Comparison of ENCODE assay signal across 1 cellular context in genomic region chr11:506238-506949, GRCh38.
A peak's percentile ranks its signal among the peaks of the same experiment; 100 is the strongest.
TF ChIP-seq lines count a peak whose summit lies in the region.

No MANE protein-coding gene starts in this region.

TF ChIP-seq in K562, 482 proteins besides CTCF, POLR2A, EP300 and RAD21 (continues in another document):
- TF ChIP-seq E2F1 (CRISPR knock-in tag; IDR thresholded peaks at IDR 0.05) = 0 out of 2 replicates have a peak, but pooled peaks have one; percentile 45
- TF ChIP-seq PHF21A (IDR thresholded peaks at IDR 0.05; ENCODE audit: borderline replicate concordance, low read depth) = 0 out of 2 replicates have a peak, but pooled peaks have one; percentile 33
- peak; percentile 96; the same call in 1 of the 2 replicates for TF ChIP-seq RBM14 (IDR thresholded peaks at IDR 0.05; ENCODE audit: borderline replicate concordance, insufficient read depth, low read depth, low read length)
- TF ChIP-seq NFXL1 (CRISPR knock-in tag; IDR thresholded peaks at IDR 0.05) = 0 out of 2 replicates have a peak, but pooled peaks have one; percentile 53
- TF ChIP-seq NFE2 (IDR thresholded peaks at IDR 0.05; ENCODE audit: low read depth) = no peak
- no peak for TF ChIP-seq CEBPG (CRISPR knock-in tag; IDR thresholded peaks at IDR 0.05)
- no peak for TF ChIP-seq CEBPG (tag; conservative IDR thresholded peaks at IDR 0.05 in 1 of 2, IDR thresholded peaks at IDR 0.05 in 1 of 2)
- 0 out of 2 replicates have a peak, but pooled peaks have one; percentile 27 for TF ChIP-seq ZNF41 (CRISPR knock-in tag; conservative IDR thresholded peaks at IDR 0.05)
- TF ChIP-seq MEIS2 (IDR thresholded peaks at IDR 0.05; ENCODE audit: partially characterized antibody) = peak; percentile 66
- TF ChIP-seq PCBP2 (IDR thresholded peaks at IDR 0.05; ENCODE audit: low read depth, low read length, poor library complexity, severe bottlenecking) = no peak
- TF ChIP-seq ZNF778 (CRISPR knock-in tag; IDR thresholded peaks at IDR 0.05) = no peak
- TF ChIP-seq HDAC1 (IDR thresholded peaks at IDR 0.05) = peak in 1 of 2 experiments; percentile 91; a peak in 2 of 4 replicates
- peak; percentile 33; the same call in 1 of the 2 replicates for TF ChIP-seq CTBP1 (IDR thresholded peaks at IDR 0.05; ENCODE audit: borderline replicate concordance)
- TF ChIP-seq FOXK2 (conservative IDR thresholded peaks at IDR 0.05 in 1 of 2, IDR thresholded peaks at IDR 0.05 in 1 of 2; ENCODE audit: low read depth in 2 of 2) = peak in 1 of 2 experiments; percentile 51; a peak in 1 of 4 replicates
- peak; percentile 25 for TF ChIP-seq TAF1 (IDR thresholded peaks at IDR 0.05; ENCODE audit: control insufficient read depth, extremely low read depth, insufficient read depth, low read length, severe bottlenecking)
- peak; percentile 93 for TF ChIP-seq MYC (IDR thresholded peaks at IDR 0.05; ENCODE audit: low read depth, low read length)
- TF ChIP-seq MYC (CRISPR knock-in tag; IDR thresholded peaks at IDR 0.05; ENCODE audit: borderline replicate concordance, low read depth) = peak; percentile 96
- TF ChIP-seq PYGO2 (tag; IDR thresholded peaks at IDR 0.05) = no peak
- TF ChIP-seq SMARCE1 (IDR thresholded peaks at IDR 0.05) = peak; percentile 20; the same call in 1 of the 2 replicates
- 0 out of 2 replicates have a peak, but pooled peaks have one; percentile 9 for TF ChIP-seq CBFA2T3 (IDR thresholded peaks at IDR 0.05)
- TF ChIP-seq, protein P1, sequence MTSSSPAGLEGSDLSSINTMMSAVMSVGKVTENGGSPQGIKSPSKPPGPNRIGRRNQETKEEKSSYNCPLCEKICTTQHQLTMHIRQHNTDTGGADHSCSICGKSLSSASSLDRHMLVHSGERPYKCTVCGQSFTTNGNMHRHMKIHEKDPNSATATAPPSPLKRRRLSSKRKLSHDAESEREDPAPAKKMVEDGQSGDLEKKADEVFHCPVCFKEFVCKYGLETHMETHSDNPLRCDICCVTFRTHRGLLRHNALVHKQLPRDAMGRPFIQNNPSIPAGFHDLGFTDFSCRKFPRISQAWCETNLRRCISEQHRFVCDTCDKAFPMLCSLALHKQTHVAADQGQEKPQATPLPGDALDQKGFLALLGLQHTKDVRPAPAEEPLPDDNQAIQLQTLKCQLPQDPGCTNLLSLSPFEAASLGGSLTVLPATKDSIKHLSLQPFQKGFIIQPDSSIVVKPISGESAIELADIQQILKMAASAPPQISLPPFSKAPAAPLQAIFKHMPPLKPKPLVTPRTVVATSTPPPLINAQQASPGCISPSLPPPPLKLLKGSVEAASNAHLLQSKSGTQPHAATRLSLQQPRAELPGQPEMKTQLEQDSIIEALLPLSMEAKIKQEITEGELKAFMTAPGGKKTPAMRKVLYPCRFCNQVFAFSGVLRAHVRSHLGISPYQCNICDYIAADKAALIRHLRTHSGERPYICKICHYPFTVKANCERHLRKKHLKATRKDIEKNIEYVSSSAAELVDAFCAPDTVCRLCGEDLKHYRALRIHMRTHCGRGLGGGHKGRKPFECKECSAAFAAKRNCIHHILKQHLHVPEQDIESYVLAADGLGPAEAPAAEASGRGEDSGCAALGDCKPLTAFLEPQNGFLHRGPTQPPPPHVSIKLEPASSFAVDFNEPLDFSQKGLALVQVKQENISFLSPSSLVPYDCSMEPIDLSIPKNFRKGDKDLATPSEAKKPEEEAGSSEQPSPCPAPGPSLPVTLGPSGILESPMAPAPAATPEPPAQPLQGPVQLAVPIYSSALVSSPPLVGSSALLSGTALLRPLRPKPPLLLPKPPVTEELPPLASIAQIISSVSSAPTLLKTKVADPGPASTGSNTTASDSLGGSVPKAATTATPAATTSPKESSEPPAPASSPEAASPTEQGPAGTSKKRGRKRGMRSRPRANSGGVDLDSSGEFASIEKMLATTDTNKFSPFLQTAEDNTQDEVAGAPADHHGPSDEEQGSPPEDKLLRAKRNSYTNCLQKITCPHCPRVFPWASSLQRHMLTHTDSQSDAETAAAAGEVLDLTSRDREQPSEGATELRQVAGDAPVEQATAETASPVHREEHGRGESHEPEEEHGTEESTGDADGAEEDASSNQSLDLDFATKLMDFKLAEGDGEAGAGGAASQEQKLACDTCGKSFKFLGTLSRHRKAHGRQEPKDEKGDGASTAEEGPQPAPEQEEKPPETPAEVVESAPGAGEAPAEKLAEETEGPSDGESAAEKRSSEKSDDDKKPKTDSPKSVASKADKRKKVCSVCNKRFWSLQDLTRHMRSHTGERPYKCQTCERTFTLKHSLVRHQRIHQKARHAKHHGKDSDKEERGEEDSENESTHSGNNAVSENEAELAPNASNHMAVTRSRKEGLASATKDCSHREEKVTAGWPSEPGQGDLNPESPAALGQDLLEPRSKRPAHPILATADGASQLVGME (CRISPR knock-in tag; IDR thresholded peaks at IDR 0.05) = peak; percentile 50; the same call in 1 of the 2 replicates
- no peak for TF ChIP-seq ZBTB8A (IDR thresholded peaks at IDR 0.05; ENCODE audit: partially characterized antibody)
- peak; percentile 36 for TF ChIP-seq HNRNPLL (IDR thresholded peaks at IDR 0.05; ENCODE audit: low read depth, low read length, poor library complexity, severe bottlenecking)
- TF ChIP-seq, protein P2, sequence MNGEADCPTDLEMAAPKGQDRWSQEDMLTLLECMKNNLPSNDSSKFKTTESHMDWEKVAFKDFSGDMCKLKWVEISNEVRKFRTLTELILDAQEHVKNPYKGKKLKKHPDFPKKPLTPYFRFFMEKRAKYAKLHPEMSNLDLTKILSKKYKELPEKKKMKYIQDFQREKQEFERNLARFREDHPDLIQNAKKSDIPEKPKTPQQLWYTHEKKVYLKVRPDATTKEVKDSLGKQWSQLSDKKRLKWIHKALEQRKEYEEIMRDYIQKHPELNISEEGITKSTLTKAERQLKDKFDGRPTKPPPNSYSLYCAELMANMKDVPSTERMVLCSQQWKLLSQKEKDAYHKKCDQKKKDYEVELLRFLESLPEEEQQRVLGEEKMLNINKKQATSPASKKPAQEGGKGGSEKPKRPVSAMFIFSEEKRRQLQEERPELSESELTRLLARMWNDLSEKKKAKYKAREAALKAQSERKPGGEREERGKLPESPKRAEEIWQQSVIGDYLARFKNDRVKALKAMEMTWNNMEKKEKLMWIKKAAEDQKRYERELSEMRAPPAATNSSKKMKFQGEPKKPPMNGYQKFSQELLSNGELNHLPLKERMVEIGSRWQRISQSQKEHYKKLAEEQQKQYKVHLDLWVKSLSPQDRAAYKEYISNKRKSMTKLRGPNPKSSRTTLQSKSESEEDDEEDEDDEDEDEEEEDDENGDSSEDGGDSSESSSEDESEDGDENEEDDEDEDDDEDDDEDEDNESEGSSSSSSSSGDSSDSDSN (IDR thresholded peaks at IDR 0.05; ENCODE audit: borderline replicate concordance in 1 of 2, low read depth in 2 of 2, low read length in 2 of 2) = peak in 1 of 2 experiments; percentile 79; a peak in 2 of 4 replicates
- peak; percentile 30 for TF ChIP-seq SMAD1 (IDR thresholded peaks at IDR 0.05; ENCODE audit: low read depth, low read length, partially characterized antibody)
- TF ChIP-seq PHF8 (IDR thresholded peaks at IDR 0.05; ENCODE audit: borderline replicate concordance, low read length) = peak; percentile 72; the same call in 1 of the 2 replicates
- TF ChIP-seq HDAC2 (IDR thresholded peaks at IDR 0.05) = no peak; the same call in none of the 2 replicates
- 0 out of 2 replicates have a peak, but pooled peaks have one; percentile 21 for TF ChIP-seq ETV5 (CRISPR knock-in tag; IDR thresholded peaks at IDR 0.05; ENCODE audit: low read depth)
- peak; percentile 91 for TF ChIP-seq ATF1 (CRISPR knock-in tag; IDR thresholded peaks at IDR 0.05)
- TF ChIP-seq ATF1 (tag; IDR thresholded peaks at IDR 0.05) = peak; percentile 98
- peak; percentile 90 for TF ChIP-seq GABPB1 (CRISPR knock-in tag; IDR thresholded peaks at IDR 0.05)
- peak; percentile 96 for TF ChIP-seq NKRF (IDR thresholded peaks at IDR 0.05; ENCODE audit: borderline replicate concordance)
- TF ChIP-seq ZNF134 (CRISPR knock-in tag; conservative IDR thresholded peaks at IDR 0.05) = 0 out of 2 replicates have a peak, but pooled peaks have one; percentile 23
- TF ChIP-seq TAF15 (IDR thresholded peaks at IDR 0.05; ENCODE audit: low read depth, low read length) = 0 out of 2 replicates have a peak, but pooled peaks have one; percentile 50
- TF ChIP-seq RCOR1 (IDR thresholded peaks at IDR 0.05; ENCODE audit: borderline replicate concordance in 1 of 2, low read depth in 2 of 2, low read length in 2 of 2) = no peak
- peak in 1 of 2 experiments; percentile 75; a peak in 2 of 4 replicates for TF ChIP-seq MAZ (CRISPR knock-in tag; conservative IDR thresholded peaks at IDR 0.05 in 1 of 2, IDR thresholded peaks at IDR 0.05 in 1 of 2)
- peak; percentile 67; the same call in 1 of the 2 replicates for TF ChIP-seq ERF (CRISPR knock-in tag; IDR thresholded peaks at IDR 0.05)
- 0 out of 2 replicates have a peak, but pooled peaks have one; percentile 17 for TF ChIP-seq CBFA2T2 (conservative IDR thresholded peaks at IDR 0.05)
- TF ChIP-seq KDM1A (IDR thresholded peaks at IDR 0.05) = no peak
- TF ChIP-seq ELF2 (CRISPR knock-in tag; IDR thresholded peaks at IDR 0.05) = peak; percentile 92
- peak; percentile 33 for TF ChIP-seq NEUROD1 (IDR thresholded peaks at IDR 0.05; ENCODE audit: borderline replicate concordance, low read depth, low read length, partially characterized antibody)
- peak; percentile 88 for TF ChIP-seq USF2 (CRISPR knock-in tag; IDR thresholded peaks at IDR 0.05)
- no peak for TF ChIP-seq ZNF274 (IDR thresholded peaks at IDR 0.05; ENCODE audit: borderline replicate concordance, low read depth, low read length)
- peak; percentile 84 for TF ChIP-seq NFRKB (IDR thresholded peaks at IDR 0.05; ENCODE audit: low read depth)
- TF ChIP-seq, protein P3, sequence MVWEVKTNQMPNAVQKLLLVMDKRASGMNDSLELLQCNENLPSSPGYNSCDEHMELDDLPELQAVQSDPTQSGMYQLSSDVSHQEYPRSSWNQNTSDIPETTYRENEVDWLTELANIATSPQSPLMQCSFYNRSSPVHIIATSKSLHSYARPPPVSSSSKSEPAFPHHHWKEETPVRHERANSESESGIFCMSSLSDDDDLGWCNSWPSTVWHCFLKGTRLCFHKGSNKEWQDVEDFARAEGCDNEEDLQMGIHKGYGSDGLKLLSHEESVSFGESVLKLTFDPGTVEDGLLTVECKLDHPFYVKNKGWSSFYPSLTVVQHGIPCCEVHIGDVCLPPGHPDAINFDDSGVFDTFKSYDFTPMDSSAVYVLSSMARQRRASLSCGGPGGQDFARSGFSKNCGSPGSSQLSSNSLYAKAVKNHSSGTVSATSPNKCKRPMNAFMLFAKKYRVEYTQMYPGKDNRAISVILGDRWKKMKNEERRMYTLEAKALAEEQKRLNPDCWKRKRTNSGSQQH (CRISPR knock-in tag; IDR thresholded peaks at IDR 0.05) = peak; percentile 53; the same call in 1 of the 2 replicates
- no peak for TF ChIP-seq RBM15 (IDR thresholded peaks at IDR 0.05; ENCODE audit: insufficient read depth, low read length)
- peak; percentile 92 for TF ChIP-seq ZNF830 (CRISPR knock-in tag; IDR thresholded peaks at IDR 0.05)
- TF ChIP-seq PCBP1 (IDR thresholded peaks at IDR 0.05; ENCODE audit: low read depth, low read length, poor library complexity, severe bottlenecking) = peak; percentile 68
- TF ChIP-seq, protein P4, sequence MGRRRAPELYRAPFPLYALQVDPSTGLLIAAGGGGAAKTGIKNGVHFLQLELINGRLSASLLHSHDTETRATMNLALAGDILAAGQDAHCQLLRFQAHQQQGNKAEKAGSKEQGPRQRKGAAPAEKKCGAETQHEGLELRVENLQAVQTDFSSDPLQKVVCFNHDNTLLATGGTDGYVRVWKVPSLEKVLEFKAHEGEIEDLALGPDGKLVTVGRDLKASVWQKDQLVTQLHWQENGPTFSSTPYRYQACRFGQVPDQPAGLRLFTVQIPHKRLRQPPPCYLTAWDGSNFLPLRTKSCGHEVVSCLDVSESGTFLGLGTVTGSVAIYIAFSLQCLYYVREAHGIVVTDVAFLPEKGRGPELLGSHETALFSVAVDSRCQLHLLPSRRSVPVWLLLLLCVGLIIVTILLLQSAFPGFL (CRISPR knock-in tag; IDR thresholded peaks at IDR 0.05) = no peak
- peak; percentile 30 for TF ChIP-seq RNF2 (IDR thresholded peaks at IDR 0.05)
- peak; percentile 52 for TF ChIP-seq TAF9B (IDR thresholded peaks at IDR 0.05; ENCODE audit: partially characterized antibody)
- peak; percentile 84 for TF ChIP-seq HCFC1 (IDR thresholded peaks at IDR 0.05; ENCODE audit: low read depth, low read length)
- peak; percentile 8 for TF ChIP-seq NUFIP1 (IDR thresholded peaks at IDR 0.05; ENCODE audit: partially characterized antibody)
